In genomic region chr12:121439715-121440114, GRCh38 we compare ENCODE assay signal across 2 cellular contexts.
TF ChIP-seq lines count a peak whose summit lies in the region.

No MANE protein-coding gene starts in this region.

TF ChIP-seq in SK-N-SH, 30 proteins besides CTCF, POLR2A, EP300 and RAD21:
- TF ChIP-seq GATA2 (CRISPR knock-in tag; IDR thresholded peaks at IDR 0.05) (no peak), USF2 (IDR thresholded peaks at IDR 0.05; ENCODE audit: borderline replicate concordance, low read depth, low read length) (no peak), SMC3 (IDR thresholded peaks at IDR 0.05; ENCODE audit: low read depth, low read length) (no peak), MXI1 (IDR thresholded peaks at IDR 0.05; ENCODE audit: low read depth, low read length) (no peak), NFIC (IDR thresholded peaks at IDR 0.05; ENCODE audit: borderline replicate concordance) (no peak), EZH2phosphoT487 (IDR thresholded peaks at IDR 0.05; ENCODE audit: borderline replicate concordance, low read depth) (no peak), IRF3 (IDR thresholded peaks at IDR 0.05; ENCODE audit: low read depth, low read length) (no peak), RCOR1 (IDR thresholded peaks at IDR 0.05; ENCODE audit: low read length) (no peak), USF1 (IDR thresholded peaks at IDR 0.05; ENCODE audit: borderline replicate concordance, low read depth) (no peak), POLR2AphosphoS5 (IDR thresholded peaks at IDR 0.05; ENCODE audit: low read depth, low read length) (no peak), SIN3A (IDR thresholded peaks at IDR 0.05; ENCODE audit: borderline replicate concordance, low read depth, low read length) (no peak), CHD2 (IDR thresholded peaks at IDR 0.05; ENCODE audit: low read length, partially characterized antibody) (no peak), MEF2A (IDR thresholded peaks at IDR 0.05; ENCODE audit: borderline replicate concordance, low read depth) (no peak)

TF ChIP-seq in SK-N-SH treated with all-trans-retinoic acid at 6 μM for 48 hours, 23 proteins besides CTCF, POLR2A, EP300 and RAD21:
- TF ChIP-seq POU6F1 (CRISPR knock-in tag; IDR thresholded peaks at IDR 0.05; ENCODE audit: borderline replicate concordance, low read depth) = no peak
- TF ChIP-seq RARB (CRISPR knock-in tag; IDR thresholded peaks at IDR 0.05) = no peak
- no peak for TF ChIP-seq SNAI2 (CRISPR knock-in tag; IDR thresholded peaks at IDR 0.05)
- no peak for TF ChIP-seq PPARA (CRISPR knock-in tag; IDR thresholded peaks at IDR 0.05; ENCODE audit: borderline replicate concordance)
- no peak for TF ChIP-seq ARNTL (CRISPR knock-in tag; IDR thresholded peaks at IDR 0.05; ENCODE audit: borderline replicate concordance, low read depth)
